Comparison of ENCODE assay signal across 1 cellular context in genomic region chr1:200380589-200381021, GRCh38.
A peak's percentile ranks its signal among the peaks of the same experiment; 100 is the strongest.
TF ChIP-seq lines count a peak whose summit lies in the region.

No MANE protein-coding gene starts in this region.

TF ChIP-seq in HepG2, 621 proteins besides CTCF, POLR2A, EP300 and RAD21 (continued from another document and continues in another):
- TF ChIP-seq NKX3-1 (CRISPR knock-in tag; IDR thresholded peaks at IDR 0.05) (no peak), TRAFD1 (CRISPR knock-in tag; IDR thresholded peaks at IDR 0.05; ENCODE audit: borderline replicate concordance) (no peak), SALL1 (CRISPR knock-in tag; IDR thresholded peaks at IDR 0.05) (peak; percentile 95), TBX3 (IDR thresholded peaks at IDR 0.05; ENCODE audit: borderline replicate concordance) (peak; percentile 19; the same call in 1 of the 2 replicates), HMG20A (CRISPR knock-in tag; IDR thresholded peaks at IDR 0.05; ENCODE audit: borderline replicate concordance) (peak; percentile 58; the same call in 1 of the 2 replicates), ZNF34 (CRISPR knock-in tag; IDR thresholded peaks at IDR 0.05; ENCODE audit: borderline replicate concordance) (no peak), RXRB (CRISPR knock-in tag; IDR thresholded peaks at IDR 0.05; ENCODE audit: borderline replicate concordance) (0 out of 2 replicates have a peak, but pooled peaks have one; percentile 34), BRCA1 (CRISPR knock-in tag; IDR thresholded peaks at IDR 0.05) (no peak), NFATC3 (CRISPR knock-in tag; IDR thresholded peaks at IDR 0.05) (no peak), ETS1 (CRISPR knock-in tag; IDR thresholded peaks at IDR 0.05) (no peak), NR1H2 (CRISPR knock-in tag; IDR thresholded peaks at IDR 0.05; ENCODE audit: borderline replicate concordance, low read depth) (no peak), HDAC2 (CRISPR knock-in tag; IDR thresholded peaks at IDR 0.05) (no peak), CCDC6 (CRISPR knock-in tag; IDR thresholded peaks at IDR 0.05) (no peak), ZNF83 (CRISPR knock-in tag; IDR thresholded peaks at IDR 0.05; ENCODE audit: borderline replicate concordance) (no peak), THAP9 (CRISPR knock-in tag; IDR thresholded peaks at IDR 0.05; ENCODE audit: borderline replicate concordance) (no peak), DBP (CRISPR knock-in tag; IDR thresholded peaks at IDR 0.05; ENCODE audit: not compliant biosample characterization) (no peak), ZFP82 (CRISPR knock-in tag; IDR thresholded peaks at IDR 0.05; ENCODE audit: borderline replicate concordance) (no peak), CBX5 (CRISPR knock-in tag; IDR thresholded peaks at IDR 0.05; ENCODE audit: borderline replicate concordance) (no peak), SOX6 (IDR thresholded peaks at IDR 0.05) (no peak), SOX6 (CRISPR knock-in tag; IDR thresholded peaks at IDR 0.05) (peak; percentile 83), NCOA1 (CRISPR knock-in tag; IDR thresholded peaks at IDR 0.05) (no peak), SMAD1 (CRISPR knock-in tag; IDR thresholded peaks at IDR 0.05; ENCODE audit: borderline replicate concordance, low read depth) (no peak), E2F2 (CRISPR knock-in tag; IDR thresholded peaks at IDR 0.05; ENCODE audit: borderline replicate concordance) (no peak), MED1 (CRISPR knock-in tag; IDR thresholded peaks at IDR 0.05) (peak; percentile 57; the same call in 1 of the 2 replicates), SIN3A (IDR thresholded peaks at IDR 0.05; ENCODE audit: borderline replicate concordance, low read depth, low read length) (no peak), IKZF4 (CRISPR knock-in tag; IDR thresholded peaks at IDR 0.05; ENCODE audit: borderline replicate concordance, low read depth, not compliant biosample characterization) (no peak), ERF (CRISPR knock-in tag; IDR thresholded peaks at IDR 0.05) (no peak), ZKSCAN1 (IDR thresholded peaks at IDR 0.05; ENCODE audit: low read length) (no peak), ZNF615 (CRISPR knock-in tag; IDR thresholded peaks at IDR 0.05; ENCODE audit: borderline replicate concordance) (no peak), ZFP90 (CRISPR knock-in tag; IDR thresholded peaks at IDR 0.05; ENCODE audit: borderline replicate concordance) (peak; percentile 58; the same call in 1 of the 2 replicates), MLXIP (CRISPR knock-in tag; IDR thresholded peaks at IDR 0.05; ENCODE audit: borderline replicate concordance) (no peak), ZNF549 (CRISPR knock-in tag; IDR thresholded peaks at IDR 0.05) (no peak), ZBTB38 (CRISPR knock-in tag; IDR thresholded peaks at IDR 0.05) (no peak), BORCS8-MEF2B (CRISPR knock-in tag; IDR thresholded peaks at IDR 0.05) (no peak), ZNF883 (CRISPR knock-in tag; IDR thresholded peaks at IDR 0.05; ENCODE audit: not compliant biosample characterization) (no peak), FOXP1 (IDR thresholded peaks at IDR 0.05) (no peak), FOXP1 (CRISPR knock-in tag; IDR thresholded peaks at IDR 0.05) (peak; percentile 80), ZNF792 (CRISPR knock-in tag; IDR thresholded peaks at IDR 0.05) (no peak), ZNF652 (CRISPR knock-in tag; IDR thresholded peaks at IDR 0.05; ENCODE audit: borderline replicate concordance, low read depth) (no peak; the same call in 1 of the 2 replicates), IRF2 (CRISPR knock-in tag; IDR thresholded peaks at IDR 0.05) (no peak), POGZ (CRISPR knock-in tag; IDR thresholded peaks at IDR 0.05) (peak; percentile 60; the same call in 1 of the 2 replicates), ZC3H13 (CRISPR knock-in tag; IDR thresholded peaks at IDR 0.05) (no peak), ELF4 (CRISPR knock-in tag; IDR thresholded peaks at IDR 0.05; ENCODE audit: borderline replicate concordance) (no peak), FOXA3 (CRISPR knock-in tag; IDR thresholded peaks at IDR 0.05) (0 out of 2 replicates have a peak, but pooled peaks have one; percentile 41), ZMYM3 (CRISPR knock-in tag; IDR thresholded peaks at IDR 0.05) (peak; percentile 53; the same call in 1 of the 2 replicates), DR1 (CRISPR knock-in tag; IDR thresholded peaks at IDR 0.05) (no peak), DPF2 (CRISPR knock-in tag; IDR thresholded peaks at IDR 0.05; ENCODE audit: borderline replicate concordance, low read depth) (0 out of 2 replicates have a peak, but pooled peaks have one; percentile 37), ZFP37 (CRISPR knock-in tag; IDR thresholded peaks at IDR 0.05; ENCODE audit: borderline replicate concordance) (no peak), STAT5B (CRISPR knock-in tag; IDR thresholded peaks at IDR 0.05) (no peak), ZSCAN30 (CRISPR knock-in tag; IDR thresholded peaks at IDR 0.05) (no peak), ZNF530 (CRISPR knock-in tag; IDR thresholded peaks at IDR 0.05; ENCODE audit: low read depth) (no peak), IKZF1 (IDR thresholded peaks at IDR 0.05) (no peak), ATF7 (IDR thresholded peaks at IDR 0.05) (no peak), ATF7 (CRISPR knock-in tag; IDR thresholded peaks at IDR 0.05) (no peak), LRRFIP1 (CRISPR knock-in tag; conservative IDR thresholded peaks at IDR 0.05) (no peak), ZNF280B (CRISPR knock-in tag; IDR thresholded peaks at IDR 0.05; ENCODE audit: borderline replicate concordance) (no peak), ZNF891 (CRISPR knock-in tag; IDR thresholded peaks at IDR 0.05) (no peak), TRIM22 (IDR thresholded peaks at IDR 0.05) (no peak), NCOA2 (CRISPR knock-in tag; IDR thresholded peaks at IDR 0.05) (peak; percentile 33; the same call in 1 of the 2 replicates), ZNF138 (CRISPR knock-in tag; IDR thresholded peaks at IDR 0.05; ENCODE audit: low read depth) (no peak)
